Comparison of ENCODE assay signal across 1 cellular context in the genomic region with DNA sequence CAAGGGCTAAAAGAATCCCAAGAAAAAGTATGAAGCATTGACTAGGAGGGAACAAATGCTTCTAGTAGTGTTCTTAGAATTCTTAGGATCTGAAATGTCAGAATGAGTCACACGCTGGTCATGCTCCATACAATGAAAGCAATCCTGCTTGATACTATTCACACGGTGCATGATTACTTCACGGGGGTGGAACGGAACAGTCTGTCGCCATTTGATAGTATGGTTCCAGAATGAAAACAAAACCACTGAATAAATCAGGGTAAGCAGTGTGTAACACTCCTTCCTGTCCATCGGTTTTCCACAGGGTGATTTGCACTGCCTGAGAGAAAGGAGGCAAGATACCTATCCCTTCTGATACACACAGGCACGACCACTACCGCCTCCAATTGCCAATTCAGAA.
TF ChIP-seq lines count a peak whose summit lies in the region.

No MANE protein-coding gene starts in this region.

TF ChIP-seq in WTC11, 78 proteins besides CTCF, POLR2A, EP300 and RAD21 (continued from another document):
- TF ChIP-seq, protein P1, sequence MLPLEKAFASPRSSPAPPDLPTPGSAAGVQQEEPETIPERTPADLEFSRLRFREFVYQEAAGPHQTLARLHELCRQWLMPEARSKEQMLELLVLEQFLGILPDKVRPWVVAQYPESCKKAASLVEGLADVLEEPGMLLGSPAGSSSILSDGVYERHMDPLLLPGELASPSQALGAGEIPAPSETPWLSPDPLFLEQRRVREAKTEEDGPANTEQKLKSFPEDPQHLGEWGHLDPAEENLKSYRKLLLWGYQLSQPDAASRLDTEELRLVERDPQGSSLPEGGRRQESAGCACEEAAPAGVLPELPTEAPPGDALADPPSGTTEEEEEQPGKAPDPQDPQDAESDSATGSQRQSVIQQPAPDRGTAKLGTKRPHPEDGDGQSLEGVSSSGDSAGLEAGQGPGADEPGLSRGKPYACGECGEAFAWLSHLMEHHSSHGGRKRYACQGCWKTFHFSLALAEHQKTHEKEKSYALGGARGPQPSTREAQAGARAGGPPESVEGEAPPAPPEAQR (CRISPR knock-in tag; IDR thresholded peaks at IDR 0.05), result no peak
- TF ChIP-seq ZNF416 (CRISPR knock-in tag; IDR thresholded peaks at IDR 0.05) (no peak), TEAD4 (CRISPR knock-in tag; IDR thresholded peaks at IDR 0.05) (no peak), ZBTB21 (CRISPR knock-in tag; IDR thresholded peaks at IDR 0.05; ENCODE audit: borderline replicate concordance) (no peak)
- TF ChIP-seq, protein P2, sequence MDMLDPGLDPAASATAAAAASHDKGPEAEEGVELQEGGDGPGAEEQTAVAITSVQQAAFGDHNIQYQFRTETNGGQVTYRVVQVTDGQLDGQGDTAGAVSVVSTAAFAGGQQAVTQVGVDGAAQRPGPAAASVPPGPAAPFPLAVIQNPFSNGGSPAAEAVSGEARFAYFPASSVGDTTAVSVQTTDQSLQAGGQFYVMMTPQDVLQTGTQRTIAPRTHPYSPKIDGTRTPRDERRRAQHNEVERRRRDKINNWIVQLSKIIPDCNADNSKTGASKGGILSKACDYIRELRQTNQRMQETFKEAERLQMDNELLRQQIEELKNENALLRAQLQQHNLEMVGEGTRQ (CRISPR knock-in tag; IDR thresholded peaks at IDR 0.05), result no peak
- TF ChIP-seq, protein P3, sequence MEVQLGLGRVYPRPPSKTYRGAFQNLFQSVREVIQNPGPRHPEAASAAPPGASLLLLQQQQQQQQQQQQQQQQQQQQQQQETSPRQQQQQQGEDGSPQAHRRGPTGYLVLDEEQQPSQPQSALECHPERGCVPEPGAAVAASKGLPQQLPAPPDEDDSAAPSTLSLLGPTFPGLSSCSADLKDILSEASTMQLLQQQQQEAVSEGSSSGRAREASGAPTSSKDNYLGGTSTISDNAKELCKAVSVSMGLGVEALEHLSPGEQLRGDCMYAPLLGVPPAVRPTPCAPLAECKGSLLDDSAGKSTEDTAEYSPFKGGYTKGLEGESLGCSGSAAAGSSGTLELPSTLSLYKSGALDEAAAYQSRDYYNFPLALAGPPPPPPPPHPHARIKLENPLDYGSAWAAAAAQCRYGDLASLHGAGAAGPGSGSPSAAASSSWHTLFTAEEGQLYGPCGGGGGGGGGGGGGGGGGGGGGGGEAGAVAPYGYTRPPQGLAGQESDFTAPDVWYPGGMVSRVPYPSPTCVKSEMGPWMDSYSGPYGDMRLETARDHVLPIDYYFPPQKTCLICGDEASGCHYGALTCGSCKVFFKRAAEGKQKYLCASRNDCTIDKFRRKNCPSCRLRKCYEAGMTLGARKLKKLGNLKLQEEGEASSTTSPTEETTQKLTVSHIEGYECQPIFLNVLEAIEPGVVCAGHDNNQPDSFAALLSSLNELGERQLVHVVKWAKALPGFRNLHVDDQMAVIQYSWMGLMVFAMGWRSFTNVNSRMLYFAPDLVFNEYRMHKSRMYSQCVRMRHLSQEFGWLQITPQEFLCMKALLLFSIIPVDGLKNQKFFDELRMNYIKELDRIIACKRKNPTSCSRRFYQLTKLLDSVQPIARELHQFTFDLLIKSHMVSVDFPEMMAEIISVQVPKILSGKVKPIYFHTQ (CRISPR knock-in tag; IDR thresholded peaks at IDR 0.05), result no peak
- TF ChIP-seq, protein P4, sequence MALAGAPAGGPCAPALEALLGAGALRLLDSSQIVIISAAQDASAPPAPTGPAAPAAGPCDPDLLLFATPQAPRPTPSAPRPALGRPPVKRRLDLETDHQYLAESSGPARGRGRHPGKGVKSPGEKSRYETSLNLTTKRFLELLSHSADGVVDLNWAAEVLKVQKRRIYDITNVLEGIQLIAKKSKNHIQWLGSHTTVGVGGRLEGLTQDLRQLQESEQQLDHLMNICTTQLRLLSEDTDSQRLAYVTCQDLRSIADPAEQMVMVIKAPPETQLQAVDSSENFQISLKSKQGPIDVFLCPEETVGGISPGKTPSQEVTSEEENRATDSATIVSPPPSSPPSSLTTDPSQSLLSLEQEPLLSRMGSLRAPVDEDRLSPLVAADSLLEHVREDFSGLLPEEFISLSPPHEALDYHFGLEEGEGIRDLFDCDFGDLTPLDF (CRISPR knock-in tag; IDR thresholded peaks at IDR 0.05), result no peak
- TF ChIP-seq, protein P5, sequence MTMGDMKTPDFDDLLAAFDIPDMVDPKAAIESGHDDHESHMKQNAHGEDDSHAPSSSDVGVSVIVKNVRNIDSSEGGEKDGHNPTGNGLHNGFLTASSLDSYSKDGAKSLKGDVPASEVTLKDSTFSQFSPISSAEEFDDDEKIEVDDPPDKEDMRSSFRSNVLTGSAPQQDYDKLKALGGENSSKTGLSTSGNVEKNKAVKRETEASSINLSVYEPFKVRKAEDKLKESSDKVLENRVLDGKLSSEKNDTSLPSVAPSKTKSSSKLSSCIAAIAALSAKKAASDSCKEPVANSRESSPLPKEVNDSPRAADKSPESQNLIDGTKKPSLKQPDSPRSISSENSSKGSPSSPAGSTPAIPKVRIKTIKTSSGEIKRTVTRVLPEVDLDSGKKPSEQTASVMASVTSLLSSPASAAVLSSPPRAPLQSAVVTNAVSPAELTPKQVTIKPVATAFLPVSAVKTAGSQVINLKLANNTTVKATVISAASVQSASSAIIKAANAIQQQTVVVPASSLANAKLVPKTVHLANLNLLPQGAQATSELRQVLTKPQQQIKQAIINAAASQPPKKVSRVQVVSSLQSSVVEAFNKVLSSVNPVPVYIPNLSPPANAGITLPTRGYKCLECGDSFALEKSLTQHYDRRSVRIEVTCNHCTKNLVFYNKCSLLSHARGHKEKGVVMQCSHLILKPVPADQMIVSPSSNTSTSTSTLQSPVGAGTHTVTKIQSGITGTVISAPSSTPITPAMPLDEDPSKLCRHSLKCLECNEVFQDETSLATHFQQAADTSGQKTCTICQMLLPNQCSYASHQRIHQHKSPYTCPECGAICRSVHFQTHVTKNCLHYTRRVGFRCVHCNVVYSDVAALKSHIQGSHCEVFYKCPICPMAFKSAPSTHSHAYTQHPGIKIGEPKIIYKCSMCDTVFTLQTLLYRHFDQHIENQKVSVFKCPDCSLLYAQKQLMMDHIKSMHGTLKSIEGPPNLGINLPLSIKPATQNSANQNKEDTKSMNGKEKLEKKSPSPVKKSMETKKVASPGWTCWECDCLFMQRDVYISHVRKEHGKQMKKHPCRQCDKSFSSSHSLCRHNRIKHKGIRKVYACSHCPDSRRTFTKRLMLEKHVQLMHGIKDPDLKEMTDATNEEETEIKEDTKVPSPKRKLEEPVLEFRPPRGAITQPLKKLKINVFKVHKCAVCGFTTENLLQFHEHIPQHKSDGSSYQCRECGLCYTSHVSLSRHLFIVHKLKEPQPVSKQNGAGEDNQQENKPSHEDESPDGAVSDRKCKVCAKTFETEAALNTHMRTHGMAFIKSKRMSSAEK (CRISPR knock-in tag; IDR thresholded peaks at IDR 0.05; ENCODE audit: borderline replicate concordance), result no peak
- TF ChIP-seq, protein P6, sequence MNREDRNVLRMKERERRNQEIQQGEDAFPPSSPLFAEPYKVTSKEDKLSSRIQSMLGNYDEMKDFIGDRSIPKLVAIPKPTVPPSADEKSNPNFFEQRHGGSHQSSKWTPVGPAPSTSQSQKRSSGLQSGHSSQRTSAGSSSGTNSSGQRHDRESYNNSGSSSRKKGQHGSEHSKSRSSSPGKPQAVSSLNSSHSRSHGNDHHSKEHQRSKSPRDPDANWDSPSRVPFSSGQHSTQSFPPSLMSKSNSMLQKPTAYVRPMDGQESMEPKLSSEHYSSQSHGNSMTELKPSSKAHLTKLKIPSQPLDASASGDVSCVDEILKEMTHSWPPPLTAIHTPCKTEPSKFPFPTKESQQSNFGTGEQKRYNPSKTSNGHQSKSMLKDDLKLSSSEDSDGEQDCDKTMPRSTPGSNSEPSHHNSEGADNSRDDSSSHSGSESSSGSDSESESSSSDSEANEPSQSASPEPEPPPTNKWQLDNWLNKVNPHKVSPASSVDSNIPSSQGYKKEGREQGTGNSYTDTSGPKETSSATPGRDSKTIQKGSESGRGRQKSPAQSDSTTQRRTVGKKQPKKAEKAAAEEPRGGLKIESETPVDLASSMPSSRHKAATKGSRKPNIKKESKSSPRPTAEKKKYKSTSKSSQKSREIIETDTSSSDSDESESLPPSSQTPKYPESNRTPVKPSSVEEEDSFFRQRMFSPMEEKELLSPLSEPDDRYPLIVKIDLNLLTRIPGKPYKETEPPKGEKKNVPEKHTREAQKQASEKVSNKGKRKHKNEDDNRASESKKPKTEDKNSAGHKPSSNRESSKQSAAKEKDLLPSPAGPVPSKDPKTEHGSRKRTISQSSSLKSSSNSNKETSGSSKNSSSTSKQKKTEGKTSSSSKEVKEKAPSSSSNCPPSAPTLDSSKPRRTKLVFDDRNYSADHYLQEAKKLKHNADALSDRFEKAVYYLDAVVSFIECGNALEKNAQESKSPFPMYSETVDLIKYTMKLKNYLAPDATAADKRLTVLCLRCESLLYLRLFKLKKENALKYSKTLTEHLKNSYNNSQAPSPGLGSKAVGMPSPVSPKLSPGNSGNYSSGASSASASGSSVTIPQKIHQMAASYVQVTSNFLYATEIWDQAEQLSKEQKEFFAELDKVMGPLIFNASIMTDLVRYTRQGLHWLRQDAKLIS (CRISPR knock-in tag; IDR thresholded peaks at IDR 0.05; ENCODE audit: borderline replicate concordance), result no peak
- TF ChIP-seq, protein P7, sequence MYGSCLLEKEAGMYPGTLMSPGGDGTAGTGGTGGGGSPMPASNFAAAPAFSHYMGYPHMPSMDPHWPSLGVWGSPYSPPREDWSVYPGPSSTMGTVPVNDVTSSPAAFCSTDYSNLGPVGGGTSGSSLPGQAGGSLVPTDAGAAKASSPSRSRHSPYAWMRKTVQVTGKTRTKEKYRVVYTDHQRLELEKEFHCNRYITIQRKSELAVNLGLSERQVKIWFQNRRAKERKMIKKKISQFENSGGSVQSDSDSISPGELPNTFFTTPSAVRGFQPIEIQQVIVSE (CRISPR knock-in tag; IDR thresholded peaks at IDR 0.05; ENCODE audit: borderline replicate concordance), result no peak
